Comparison of ENCODE assay signal across 8 cellular contexts in the genomic region with DNA sequence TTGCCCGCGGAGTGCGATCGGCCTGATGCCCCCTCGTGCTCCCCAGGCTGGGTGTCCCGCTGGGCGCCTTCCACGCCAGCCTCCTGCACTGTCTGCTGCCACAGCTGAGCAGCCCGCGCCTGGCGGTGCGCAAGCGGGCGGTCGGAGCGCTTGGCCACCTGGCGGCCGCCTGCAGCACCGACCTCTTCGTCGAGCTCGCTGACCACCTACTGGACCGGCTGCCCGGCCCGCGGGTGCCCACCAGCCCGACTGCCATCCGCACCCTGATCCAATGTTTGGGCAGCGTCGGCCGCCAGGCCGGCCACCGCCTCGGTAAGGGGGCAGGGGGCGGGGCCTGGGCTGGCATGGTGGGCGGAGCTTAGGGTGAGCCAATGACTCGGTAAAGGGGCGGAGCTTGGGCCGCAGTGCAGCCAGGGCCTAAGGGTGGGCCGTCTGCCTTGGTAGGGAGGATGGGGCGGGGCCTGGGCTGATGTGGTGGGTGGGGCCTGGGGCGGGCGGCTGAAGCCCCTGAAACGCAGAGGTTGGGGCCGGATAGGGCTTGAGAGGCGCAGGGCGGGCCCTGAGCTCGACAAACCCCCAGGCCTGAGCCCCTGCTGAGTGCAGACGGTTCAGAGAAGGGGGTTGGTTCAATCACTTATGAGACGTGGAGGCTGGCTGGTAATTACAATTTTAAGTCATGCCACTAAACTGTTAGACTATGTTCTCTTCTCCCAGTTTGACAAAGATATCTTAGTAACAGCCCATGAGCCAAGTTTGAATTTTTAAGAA. TPM values are rescaled to one million over a fixed set of nuclear protein-coding genes. Genes with fewer than 3 reads are reported as not detected.
DNase-seq lines count a peak whose midpoint lies in the region; ATAC-seq and TF ChIP-seq lines count a peak whose summit lies in the region.

No MANE protein-coding gene starts in this region.

- H3K4me1 Mint-ChIP-seq in T-cell: peaks cover 9 to 15% (median 9%) of the 10 kb centered on the region in 3 donors

- no peaks in the 10 kb centered on the region for H3K27me3 ChIP-seq in right atrium auricular region
- no peaks in the 10 kb centered on the region for H3K27me3 ChIP-seq in psoas muscle (ENCODE audit: insufficient read depth in 3 of 3, low read length in 2 of 3)

- WGBS in psoas muscle, 3 donors: 12 to 19% (median 13%) methylated on average over 41 to 50 of the region's 50 CpGs
- WGBS in urinary bladder: under 1% methylated on average over 50 of the region's 50 CpGs

- peak; percentile 98 to 100 (median 99) for ATAC-seq in T-cell (replicated peaks in 1 of 4)
- ATAC-seq in psoas muscle: peak; percentile 92 to 96 (median 94)

- H3K36me3 ChIP-seq in right atrium auricular region: peaks cover 50% of the 10 kb centered on the region
- peaks cover 3 to 82% of the 10 kb centered on the region in 2 donors for H3K36me3 ChIP-seq in psoas muscle (ENCODE audit: insufficient read depth in 1 of 2, low read depth in 1 of 2)
- H3K36me3 ChIP-seq in urinary bladder (ENCODE audit: insufficient read depth): no peaks in the 10 kb centered on the region

- peak; percentile 92 for DNase-seq in ELF-1 (ENCODE audit: low read depth, low spot score)
- DNase-seq in H4 (ENCODE audit: low spot score): peak; percentile 88
- DNase-seq in LoVo (ENCODE audit: low spot score): peak; percentile 95
- peak; percentile 78 to 95 (median 92) for DNase-seq in T-cell
- peak; percentile 27 to 97 (median 89) for DNase-seq in amygdala (lab: John Stamatoyannopoulos, UW)
- DNase-seq in right atrium auricular region (ENCODE audit: low spot score): peak; percentile 94
- peak; percentile 95 to 97 for DNase-seq in psoas muscle

- H3K4me3 ChIP-seq in right atrium auricular region (peak overlapping the region; percentile 44 to 58), psoas muscle (peak overlapping the region; percentile 68), urinary bladder (ENCODE audit: low read depth, low read length) (peak overlapping the region; percentile 35)

- H3K9me3 ChIP-seq in right atrium auricular region: no peaks in the 10 kb centered on the region
- H3K9me3 ChIP-seq in psoas muscle: no peaks in the 10 kb centered on the region

- intact Hi-C loops in psoas muscle (cut with DNase I): no loop called here

- H3K4me1 ChIP-seq in right atrium auricular region (peaks cover 0 to 43% of the 10 kb centered on the region in 2 donors), psoas muscle (peaks cover 27% of the 10 kb centered on the region), urinary bladder (ENCODE audit: insufficient read depth) (no peaks in the 10 kb centered on the region)

- TF ChIP-seq CTCF in right atrium auricular region (IDR thresholded peaks at IDR 0.05): peak; percentile 61 to 77
- peak; percentile 74 for TF ChIP-seq CTCF in psoas muscle (IDR thresholded peaks at IDR 0.05)

- H3K27ac ChIP-seq in right atrium auricular region (peak overlapping the region; percentile 77 to 78), psoas muscle (peak overlapping the region; percentile 70), urinary bladder (ENCODE audit: low read depth) (peak overlapping the region; percentile 42)

- no peaks in the 10 kb centered on the region for H3K9me3 Mint-ChIP-seq in T-cell

- H3K27ac Mint-ChIP-seq in T-cell: peak overlapping the region; percentile 57 to 82

- no peaks in the 10 kb centered on the region for H3K36me3 Mint-ChIP-seq in T-cell

- POLR2A ChIA-PET in T-cell (lab: Charles Lee): interaction anchor here (0.5 to 1.2 kb wide), 3 partner anchors 8 to 193 kb away, joined by 3 to 8 read pairs (median 5); a partner anchor contains a TSS

- CTCF ChIA-PET in T-cell (lab: Charles Lee): interaction anchor here (0.6 to 1.8 kb wide), 17 partner anchors 8 to 1187 kb away, joined by 3 to 19 read pairs (median 4); a partner anchor contains a TSS

- peak overlapping the region; percentile 61 to 65 (median 62) for H3K4me3 Mint-ChIP-seq in T-cell

- H3K27me3 Mint-ChIP-seq in T-cell: no peaks in the 10 kb centered on the region

RNA-seq across cellular contexts. Expression of a gene that starts 13.7 kb away (rescaled TPM):
- 0.31 and 0.72 TPM in 2 replicates for total RNA-seq in H4 (2014; rRNA removed; shearing (Covaris generic))
- total RNA-seq in T-cell: 1 to 10 TPM; 2.1 to 5.9 (median 3.2) TPM
- 10 to 100 TPM; 45.2 to 77.4 TPM for total RNA-seq in right atrium auricular region
- total RNA-seq in psoas muscle: 100 to 1,000 TPM; 128 to 220 (median 138) TPM
- polyA plus RNA-seq in psoas muscle: 10 to 100 TPM in 2 of 3 donors, 1 to 10 TPM in 1; 3.7 to 65.3 (median 48.8) TPM
- total RNA-seq in urinary bladder: 10.7 TPM
- polyA plus RNA-seq in urinary bladder: 10.8 TPM

RNA-seq across cellular contexts. Expression of a gene that starts 31.2 kb away (rescaled TPM):
- total RNA-seq in H4 (2014; rRNA removed; shearing (Covaris generic)): 1,359 and 1,427 TPM in 2 replicates
- total RNA-seq in T-cell (1,000 to 10,000 TPM; 3,117 to 3,787 (median 3,363) TPM), right atrium auricular region (100 to 1,000 TPM; 626 to 829 TPM), psoas muscle (1,000 to 10,000 TPM; 1,418 to 1,919 (median 1,477) TPM), urinary bladder (2,355 TPM)
- polyA plus RNA-seq in psoas muscle (1,000 to 10,000 TPM; 2,325 to 2,939 (median 2,347) TPM), urinary bladder (2,449 TPM)

RNA-seq across cellular contexts. Expression of a gene that starts 51.1 kb away (rescaled TPM):
- 0.10 TPM in 1 of 2 replicates, not detected in the other for total RNA-seq in H4 (2014; rRNA removed; shearing (Covaris generic))
- not detected for total RNA-seq in T-cell
- 1 to 10 TPM; 1.8 to 2.3 TPM for total RNA-seq in right atrium auricular region
- 1 to 10 TPM in 3 of 4 donors, under 1 TPM in 1; 0.59 to 4.4 (median 2.3) TPM for total RNA-seq in psoas muscle
- polyA plus RNA-seq in psoas muscle: under 1 TPM; 0.30 to 0.52 (median 0.40) TPM
- total RNA-seq in urinary bladder: 2.3 TPM
- polyA plus RNA-seq in urinary bladder: 7.0 TPM

Comparison
In these comparisons a context has a peak if more than half of its experiments do, and no peak if none do; other contexts are left out.
1. Peak in every context shown above with its lines: DNase-seq, ATAC-seq, H3K4me3 ChIP-seq and H3K27ac ChIP-seq.